Comparison of ENCODE assay signal across 1 cellular context in genomic region chr10:111989136-111990050, GRCh38.
TF ChIP-seq lines count a peak whose summit lies in the region.

No MANE protein-coding gene starts in this region.

TF ChIP-seq in SK-N-SH, 30 proteins besides CTCF, POLR2A, EP300 and RAD21 (continued from another document):
- TF ChIP-seq USF2 (IDR thresholded peaks at IDR 0.05; ENCODE audit: borderline replicate concordance, low read depth, low read length): no peak
- TF ChIP-seq USF1 (IDR thresholded peaks at IDR 0.05; ENCODE audit: borderline replicate concordance, low read depth): no peak
- no peak for TF ChIP-seq REST (IDR thresholded peaks at IDR 0.05; ENCODE audit: low read depth, low read length)
- TF ChIP-seq RXRA (IDR thresholded peaks at IDR 0.05; ENCODE audit: borderline replicate concordance, low read depth): no peak
- no peak for TF ChIP-seq MAX (IDR thresholded peaks at IDR 0.05; ENCODE audit: low read depth)
- no peak for TF ChIP-seq RFX5 (IDR thresholded peaks at IDR 0.05; ENCODE audit: low read length)
- no peak for TF ChIP-seq ELF1 (IDR thresholded peaks at IDR 0.05)
- peak; percentile 68; the same call in 1 of the 2 replicates for TF ChIP-seq GATA2 (CRISPR knock-in tag; IDR thresholded peaks at IDR 0.05)
- no peak for TF ChIP-seq TAF1 (IDR thresholded peaks at IDR 0.05; ENCODE audit: borderline replicate concordance, low read depth, low read length)
- TF ChIP-seq FOXJ3 (CRISPR knock-in tag; IDR thresholded peaks at IDR 0.05): 0 out of 2 replicates have a peak, but pooled peaks have one; percentile 27
